ENCODE assay signal across 9 cellular contexts in genomic region chr3:49017229-49017615, GRCh38. TPM values are rescaled to one million over a fixed set of nuclear protein-coding genes. Genes with fewer than 3 reads are reported as not detected.
A peak's percentile ranks its signal among the peaks of the same experiment; 100 is the strongest.
DNase-seq lines count a peak whose midpoint lies in the region; ATAC-seq and TF ChIP-seq lines count a peak whose summit lies in the region.
"Had no signal": no experiment of that assay in that cellular context is flagged by ENCODE, and none has a peak within 500 bp of the region (broad histone marks: within the 10 kb centered on the region; RNA-seq: fewer than 3 reads in every experiment).

No MANE protein-coding gene starts in this region.

- TF ChIP-seq RAD21 in neural cell (conservative IDR thresholded peaks at IDR 0.05), result no peak

- peaks cover 15% of the 10 kb centered on the region for H3K4me1 ChIP-seq in Loucy (ENCODE audit: insufficient read depth, low read length, poor library complexity, severe bottlenecking)

- H3K9ac ChIP-seq in Loucy (ENCODE audit: low read depth, low read length, poor library complexity, severe bottlenecking) (no peak overlapping the region), neural cell (ENCODE audit: low read length) (peak overlapping the region; percentile 80)

- CTCF ChIA-PET in CD4-positive, alpha-beta T cell (lab: Charles Lee), result interaction anchor here (1.7 to 6.5 kb wide), 2 partner anchors 10 to 28 kb away, joined by 9 to 53 read pairs; partner anchors contain the start of genes P4HTM and WDR6

- POLR2A ChIA-PET in CD4-positive, alpha-beta T cell (lab: Charles Lee), result interaction anchor here (0.7 to 12.0 kb wide), 7 partner anchors 10 to 104 kb away, joined by 3 to 331 read pairs (median 10); partner anchors contain the start of genes IMPDH2, P4HTM, QRICH1 and USP19

- H3F3A ChIP-seq in Loucy (ENCODE audit: low read depth) (no peaks in the 10 kb centered on the region), neural cell (ENCODE audit: insufficient read depth, low read length, poor library complexity, severe bottlenecking) (no peaks in the 10 kb centered on the region)

- H3K79me2 ChIP-seq in Loucy (ENCODE audit: insufficient read depth, low read length) (peaks cover 59% of the 10 kb centered on the region), neural cell (replicated peaks; ENCODE audit: insufficient read depth, low read length) (peaks cover 27% of the 10 kb centered on the region)

- H3K9me2 ChIP-seq in Loucy (replicated peaks; ENCODE audit: low read depth, low read length) (no peaks in the 10 kb centered on the region), neural cell (ENCODE audit: insufficient read depth, low read length) (no peaks in the 10 kb centered on the region)

- H3K27me3 ChIP-seq in CD4-positive, alpha-beta T cell (ENCODE audit: control insufficient read depth, insufficient read depth, low read length), result no peaks in the 10 kb centered on the region
- no peaks in the 10 kb centered on the region for H3K27me3 ChIP-seq in Loucy (ENCODE audit: insufficient read depth, low read length, poor library complexity, severe bottlenecking)
- H3K27me3 ChIP-seq in neural cell (ENCODE audit: insufficient read depth, low read depth, low read length), result no peaks in the 10 kb centered on the region

- TF ChIP-seq EP300 in neural cell (conservative IDR thresholded peaks at IDR 0.05; ENCODE audit: poor library complexity, severe bottlenecking), result no peak

- H3K4me2 ChIP-seq in Loucy (ENCODE audit: low read depth, low read length, poor library complexity, severe bottlenecking), result peak overlapping the region; percentile 92
- peak overlapping the region; percentile 68 for H3K4me2 ChIP-seq in neural cell (ENCODE audit: low read length)

- intact Hi-C loops in CD4-positive, alpha-beta T cell (cut with DNase I, micrococcal nuclease), result no loop called here
- intact Hi-C loops in dendritic cell treated with granulocyte-macrophage colony-stimulating factor and Interleukin-4, amounts not matched to agents 40 ng/mL and 50 ng/mL, for 4 days (cut with micrococcal nuclease), result no loop called here

- H3K36me3 ChIP-seq in Loucy (ENCODE audit: insufficient read depth, low read length) (peaks cover 47% of the 10 kb centered on the region; the same call in 1 of the 2 replicates), neural cell (ENCODE audit: insufficient read depth, low read length) (no peaks in the 10 kb centered on the region)

- DNase-seq in CD4-positive, alpha-beta T cell, result no peak
- DNase-seq in activated gamma-delta T cell treated with Interleukin-2 at 50 U/mL for 16 hours (no peak), DMS153 treated with DMSO at 0.1 percent for 48 hours (lab: John Stamatoyannopoulos, UW; ENCODE audit: unreplicated experiment) (no peak), kidney tubule cell (ENCODE audit: low spot score) (no peak), NCI-H446 treated with DMSO at 0.1 percent for 48 hours (lab: John Stamatoyannopoulos, UW) (no peak)
- DNase-seq: NCI-H2107 had no signal

- H3K27ac Mint-ChIP-seq in CD4-positive, alpha-beta T cell, result peak overlapping the region; percentile 90
- peak overlapping the region; percentile 98 for H3K27ac Mint-ChIP-seq in dendritic cell treated with granulocyte-macrophage colony-stimulating factor and Interleukin-4, amounts not matched to agents 40 ng/mL and 50 ng/mL, for 4 days

- H4K20me1 ChIP-seq in Loucy (ENCODE audit: insufficient read depth, low read length, poor library complexity, severe bottlenecking) (peaks cover 62% of the 10 kb centered on the region), neural cell (ENCODE audit: insufficient read depth) (peaks cover 9% of the 10 kb centered on the region)

- H3K27me3 Mint-ChIP-seq in CD4-positive, alpha-beta T cell, result no peaks in the 10 kb centered on the region
- no peaks in the 10 kb centered on the region for H3K27me3 Mint-ChIP-seq in dendritic cell treated with granulocyte-macrophage colony-stimulating factor and Interleukin-4, amounts not matched to agents 40 ng/mL and 50 ng/mL, for 4 days

- peaks cover 33% of the 10 kb centered on the region for H3K4me1 Mint-ChIP-seq in CD4-positive, alpha-beta T cell (ENCODE audit: low read depth)
- H3K4me1 Mint-ChIP-seq in dendritic cell treated with granulocyte-macrophage colony-stimulating factor and Interleukin-4, amounts not matched to agents 40 ng/mL and 50 ng/mL, for 4 days (ENCODE audit: low read depth), result peaks cover 55% of the 10 kb centered on the region

- H2AFZ ChIP-seq in Loucy (ENCODE audit: low read length), result no peak overlapping the region
- no peak overlapping the region for H2AFZ ChIP-seq in neural cell (ENCODE audit: low read depth, low read length)

- H3K4me3 Mint-ChIP-seq in CD4-positive, alpha-beta T cell, result peak overlapping the region; percentile 91
- peak overlapping the region; percentile 91 for H3K4me3 Mint-ChIP-seq in dendritic cell treated with granulocyte-macrophage colony-stimulating factor and Interleukin-4, amounts not matched to agents 40 ng/mL and 50 ng/mL, for 4 days

- H3K9me3 ChIP-seq in CD4-positive, alpha-beta T cell (ENCODE audit: control insufficient read depth, low read length), result no peaks in the 10 kb centered on the region
- H3K9me3 ChIP-seq in Loucy (ENCODE audit: insufficient read depth, low read depth, low read length) (no peaks in the 10 kb centered on the region), neural cell (ENCODE audit: low read length) (no peaks in the 10 kb centered on the region)

- H3K36me3 Mint-ChIP-seq in CD4-positive, alpha-beta T cell (ENCODE audit: low read depth), result peaks cover 42% of the 10 kb centered on the region
- H3K36me3 Mint-ChIP-seq in dendritic cell treated with granulocyte-macrophage colony-stimulating factor and Interleukin-4, amounts not matched to agents 40 ng/mL and 50 ng/mL, for 4 days (ENCODE audit: low read depth), result peaks cover 76% of the 10 kb centered on the region

- no peak for ATAC-seq in CD4-positive, alpha-beta T cell (ENCODE audit: poor library complexity)

- H3K4me3 ChIP-seq in Loucy (ENCODE audit: low read length, poor library complexity, severe bottlenecking) (no peak overlapping the region), neural cell (ENCODE audit: low read length) (peak overlapping the region; percentile 98)

- no peak for TF ChIP-seq CTCF in CD4-positive, alpha-beta T cell (IDR thresholded peaks at IDR 0.05)
- TF ChIP-seq CTCF in Loucy (conservative IDR thresholded peaks at IDR 0.05; ENCODE audit: low read length) (no peak), neural cell (IDR thresholded peaks at IDR 0.05; ENCODE audit: poor library complexity, severe bottlenecking) (no peak)

- no peaks in the 10 kb centered on the region for H3K9me3 Mint-ChIP-seq in CD4-positive, alpha-beta T cell
- H3K9me3 Mint-ChIP-seq in dendritic cell treated with granulocyte-macrophage colony-stimulating factor and Interleukin-4, amounts not matched to agents 40 ng/mL and 50 ng/mL, for 4 days, result no peaks in the 10 kb centered on the region

- H3K27ac ChIP-seq in CD4-positive, alpha-beta T cell (ENCODE audit: low read depth, low read length), result peak overlapping the region; percentile 53
- peak overlapping the region; percentile 58 for H3K27ac ChIP-seq in neural cell (ENCODE audit: low read length)

TF ChIP-seq in neural cell, 6 proteins besides CTCF, POLR2A, EP300 and RAD21:
- no peak for TF ChIP-seq POLR2AphosphoS5 (IDR thresholded peaks at IDR 0.05)
- TF ChIP-seq TAF1 (IDR thresholded peaks at IDR 0.05; ENCODE audit: low read depth), result no peak
- no peak for TF ChIP-seq EZH2 (IDR thresholded peaks at IDR 0.05; ENCODE audit: borderline replicate concordance, insufficient read depth, low read length, poor library complexity, severe bottlenecking)
- no peak for TF ChIP-seq SMC3 (conservative IDR thresholded peaks at IDR 0.05; ENCODE audit: poor library complexity)
- TF ChIP-seq MXI1 (conservative IDR thresholded peaks at IDR 0.05; ENCODE audit: poor library complexity, severe bottlenecking), result no peak
- TF ChIP-seq REST (IDR thresholded peaks at IDR 0.05; ENCODE audit: borderline replicate concordance), result no peak

RNA-seq across cellular contexts. Expression of gene DALRD3, which starts 1.2 kb away (rescaled TPM):
- 10 to 100 TPM; 15.1 to 15.6 TPM for total RNA-seq in CD4-positive, alpha-beta T cell
- polyA plus RNA-seq in neural cell, result 121 and 145 TPM in 2 replicates
- polyA minus RNA-seq in neural cell, result 31.6 and 32.4 TPM in 2 replicates

RNA-seq across cellular contexts. Expression of gene NDUFAF3, which starts 4.7 kb away (rescaled TPM):
- 10 to 100 TPM; 52.7 to 53.2 TPM for total RNA-seq in CD4-positive, alpha-beta T cell
- polyA plus RNA-seq in neural cell, result 36.2 and 49.0 TPM in 2 replicates
- 31.0 and 41.6 TPM in 2 replicates for polyA minus RNA-seq in neural cell

RNA-seq across cellular contexts. Expression of gene WDR6, which starts 10.0 kb away (rescaled TPM):
- total RNA-seq in CD4-positive, alpha-beta T cell, result 100 to 1,000 TPM; 132 to 134 TPM
- 315 and 326 TPM in 2 replicates for polyA plus RNA-seq in neural cell
- polyA minus RNA-seq in neural cell, result 162 TPM in 2 replicates

RNA-seq across cellular contexts. Expression of gene IMPDH2, which starts 12.0 kb away (rescaled TPM):
- 100 to 1,000 TPM; 133 to 135 TPM for total RNA-seq in CD4-positive, alpha-beta T cell
- 137 and 148 TPM in 2 replicates for polyA plus RNA-seq in neural cell
- polyA minus RNA-seq in neural cell, result 79.9 and 80.3 TPM in 2 replicates

RNA-seq across cellular contexts. Expression of gene P4HTM, which starts 27.2 kb away (rescaled TPM):
- total RNA-seq in CD4-positive, alpha-beta T cell, result 10 to 100 TPM; 45.9 to 47.0 TPM
- 97.3 and 111 TPM in 2 replicates for polyA plus RNA-seq in neural cell
- 49.3 and 58.4 TPM in 2 replicates for polyA minus RNA-seq in neural cell
